ENCODE assay signal across 9 cellular contexts in genomic region chr2:85551698-85552678, GRCh38. TPM values are rescaled to one million over a fixed set of nuclear protein-coding genes. Genes with fewer than 3 reads are reported as not detected.
DNase-seq lines count a peak whose midpoint lies in the region; ATAC-seq and TF ChIP-seq lines count a peak whose summit lies in the region.
"Had no signal": no experiment of that assay in that cellular context is flagged by ENCODE, and none has a peak within 500 bp of the region (broad histone marks: within the 10 kb centered on the region; RNA-seq: fewer than 3 reads in every experiment).

No MANE protein-coding gene starts in this region.

- TF ChIP-seq CTCF in choroid plexus epithelial cell (conservative IDR thresholded peaks at IDR 0.05; ENCODE audit: low read depth, low read length) (peak; percentile 96), liver (IDR thresholded peaks at IDR 0.05; ENCODE audit: low read depth, low read length, missing input control) (peak; percentile 94)

- peak; percentile 70 for ATAC-seq in HG03432 (IDR thresholded peaks at IDR 0.05; ENCODE audit: unreplicated experiment)

- 68% methylated on average over 9 of the region's 9 CpGs for WGBS in liver

- H3K36me3 ChIP-seq in liver (ENCODE audit: control insufficient read depth in 4 of 4, insufficient read depth in 3 of 4, low read depth in 1 of 4, low read length in 3 of 4) = peaks cover 15 to 73% (median 62%) of the 10 kb centered on the region in 4 donors

- peak; percentile 52 to 71 for DNase-seq in NCI-H446 (lab: John Stamatoyannopoulos, UW)
- no peak for DNase-seq in NCI-H446 treated with DMSO at 0.1 percent for 48 hours (lab: John Stamatoyannopoulos, UW)
- DNase-seq in NCI-H748 (lab: John Stamatoyannopoulos, UW; ENCODE audit: unreplicated experiment) = peak; percentile 59
- DNase-seq in activated CD4-positive, alpha-beta T cell treated with anti-CD3 and anti-CD28 coated beads for 48 hours = peak; percentile 91
- DNase-seq in choroid plexus epithelial cell (ENCODE audit: low read depth) = peak; percentile 85
- DNase-seq in stimulated activated CD4-positive, alpha-beta T cell treated with anti-CD3 and anti-CD28 coated beads, TNF-alpha, amount 100 ng/mL, for 4 hours (ENCODE audit: low read depth in 3 of 3) = peak; percentile 58 to 85 (median 74)

- no peaks in the 10 kb centered on the region for H3K9me3 ChIP-seq in liver (ENCODE audit: control insufficient read depth in 4 of 4, low read length in 3 of 4)
- H3K9me3 ChIP-seq: BLaER1 had no signal

- H3K4me3 ChIP-seq in choroid plexus epithelial cell (ENCODE audit: low read depth, low read length) = no peak overlapping the region
- H3K4me3 ChIP-seq in liver (ENCODE audit: low read depth in 1 of 3, low read length in 3 of 3) = no peak overlapping the region
- H3K4me3 ChIP-seq: BLaER1 had no signal

- no peak overlapping the region for H3K27ac ChIP-seq in liver (ENCODE audit: low read depth in 1 of 2, low read length in 2 of 2)
- H3K27ac ChIP-seq: BLaER1 had no signal

- no peak overlapping the region for H3K9ac ChIP-seq in liver (ENCODE audit: low read depth in 1 of 2, low read length in 2 of 2)
- H3K9ac ChIP-seq: BLaER1 had no signal

- peaks cover 0 to 9% (median 3%) of the 10 kb centered on the region in 4 donors for H3K4me1 ChIP-seq in liver (ENCODE audit: control insufficient read depth in 4 of 4, insufficient read depth in 4 of 4, low read length in 3 of 4)

- peak; percentile 97 to 98 for TF ChIP-seq RAD21 in liver (IDR thresholded peaks at IDR 0.05)

- no peaks in the 10 kb centered on the region for H3K27me3 ChIP-seq in liver (ENCODE audit: control insufficient read depth in 4 of 4, insufficient read depth in 4 of 4, low read length in 3 of 4)
- H3K27me3 ChIP-seq: BLaER1 had no signal

TF ChIP-seq in liver, 16 proteins besides CTCF, POLR2A, EP300 and RAD21:
- TF ChIP-seq HNF4G (IDR thresholded peaks at IDR 0.05) = no peak
- no peak for TF ChIP-seq FOXA1 (IDR thresholded peaks at IDR 0.05)
- TF ChIP-seq GABPA (IDR thresholded peaks at IDR 0.05 in 1 of 2, conservative IDR thresholded peaks at IDR 0.05 in 1 of 2) = no peak
- peak; percentile 82 for TF ChIP-seq FOXA2 (IDR thresholded peaks at IDR 0.05)
TF ChIP-seq in liver: peak in this region for 1.

RNA-seq across cellular contexts. Expression of gene GGCX, which starts 9.3 kb away (rescaled TPM):
- 100 to 1,000 TPM in 1 of 2 donors, 10 to 100 TPM in 1; 77.5 to 189 TPM for total RNA-seq in liver
- polyA plus RNA-seq in liver = 100 to 1,000 TPM in 1 of 2 donors, 10 to 100 TPM in 1; 67.3 to 103 TPM

RNA-seq across cellular contexts. Expression of gene MAT2A, which starts 13.0 kb away (rescaled TPM):
- total RNA-seq in liver = 100 to 1,000 TPM in 1 of 2 donors, 10 to 100 TPM in 1; 60.5 to 104 TPM
- 10 to 100 TPM; 48.3 to 99.3 TPM for polyA plus RNA-seq in liver

RNA-seq across cellular contexts. Expression of gene VAMP8, which starts 25.4 kb away (rescaled TPM):
- total RNA-seq in liver = 10 to 100 TPM; 29.2 to 50.8 TPM
- 100 to 1,000 TPM; 108 to 140 TPM for polyA plus RNA-seq in liver

RNA-seq across cellular contexts. Expression of gene VAMP5, which starts 32.2 kb away (rescaled TPM):
- total RNA-seq in liver = 10 to 100 TPM in 1 of 2 donors, 1 to 10 TPM in 1; 9.7 to 11.3 TPM
- polyA plus RNA-seq in liver = 10 to 100 TPM; 69.1 to 74.6 TPM

RNA-seq across cellular contexts. Expression of gene RNF181, which starts 43.6 kb away (rescaled TPM):
- total RNA-seq in liver = 100 to 1,000 TPM; 101 to 108 TPM
- 100 to 1,000 TPM; 120 to 195 TPM for polyA plus RNA-seq in liver
